19 cellular contexts compared by ENCODE assay signal in the genomic region with DNA sequence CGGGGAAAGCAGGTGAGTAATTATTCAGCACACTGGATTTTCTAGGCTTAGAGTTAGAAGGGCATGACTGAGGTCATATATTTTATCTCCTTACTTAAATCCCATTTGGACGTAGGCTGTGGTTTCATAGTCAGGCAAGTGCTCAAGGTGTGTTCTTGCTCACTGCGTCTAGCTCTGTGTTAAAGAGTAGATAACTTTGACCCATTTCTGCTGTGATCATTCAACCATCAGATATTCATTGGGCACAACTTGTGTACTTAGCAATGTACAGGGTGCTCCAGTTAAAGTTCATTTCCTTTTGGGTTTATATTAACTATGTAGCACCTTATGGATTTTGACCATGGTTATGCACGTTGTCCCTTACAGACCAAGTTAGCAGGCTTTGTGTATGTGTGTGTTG. TPM values are rescaled to one million over a fixed set of nuclear protein-coding genes. Genes with fewer than 3 reads are reported as not detected.
DNase-seq lines count a peak whose midpoint lies in the region; ATAC-seq and TF ChIP-seq lines count a peak whose summit lies in the region.
"Had no signal": no experiment of that assay in that cellular context is flagged by ENCODE, and none has a peak within 500 bp of the region (broad histone marks: within the 10 kb centered on the region; RNA-seq: fewer than 3 reads in every experiment).

No MANE protein-coding gene starts in this region.

- ATAC-seq in Right ventricle myocardium inferior, result no peak
- ATAC-seq: PC-3 had no signal

- H3K36me3 Mint-ChIP-seq in type B pancreatic cell (peaks cover 33% of the 10 kb centered on the region), Calu3 (ENCODE audit: insufficient read depth, unreplicated experiment) (peaks cover 18% of the 10 kb centered on the region)

- peak overlapping the region; percentile 64 for H3K4me3 ChIP-seq in left ventricle myocardium inferior
- H3K4me3 ChIP-seq in neutrophil (ENCODE audit: low read depth in 1 of 2, low read length in 1 of 2), result no peak overlapping the region

- DNase-seq in left ventricle myocardium inferior (no peak), Right ventricle myocardium inferior (ENCODE audit: missing footprints) (no peak), kidney tubule cell (ENCODE audit: low spot score) (peak; percentile 54), type B pancreatic cell (ENCODE audit: extremely low spot score, unreplicated experiment) (no peak), Calu3 (no peak), DMS79 treated with DMSO at 0.1 percent for 48 hours (lab: John Stamatoyannopoulos, UW) (no peak)
- no peak for DNase-seq in central memory CD4-positive, alpha-beta T cell
- DNase-seq: CD4-positive, alpha-beta memory T cell; H9; NCI-H1436; NCI-H2029; NCI-H2171; NCI-H446; NCI-H69; PC-3 had no signal

- H3K4me1 Mint-ChIP-seq in type B pancreatic cell (ENCODE audit: unreplicated experiment) (peaks cover 5% of the 10 kb centered on the region), Calu3 (ENCODE audit: low read depth, unreplicated experiment) (peaks cover 11% of the 10 kb centered on the region)
- H3K4me1 Mint-ChIP-seq: H9 had no signal

- TF ChIP-seq CTCF in left ventricle myocardium inferior (IDR thresholded peaks at IDR 0.05; ENCODE audit: borderline replicate concordance) (no peak), neutrophil (IDR thresholded peaks at IDR 0.05) (no peak), type B pancreatic cell (conservative IDR thresholded peaks at IDR 0.05) (no peak), Calu3 (IDR thresholded peaks at IDR 0.05; ENCODE audit: unreplicated experiment) (no peak)

- CTCF ChIA-PET in Calu3 (lab: Charles Lee), result no interaction called here

- H3K27me3 Mint-ChIP-seq in type B pancreatic cell (no peaks in the 10 kb centered on the region), Calu3 (ENCODE audit: unreplicated experiment) (no peaks in the 10 kb centered on the region)

- H3K27ac ChIP-seq in left ventricle myocardium inferior (replicated peaks), result peak overlapping the region; percentile 82
- peak overlapping the region; percentile 87 for H3K27ac ChIP-seq in neutrophil
- H3K27ac ChIP-seq: KMS-11 had no signal

- H3K27ac Mint-ChIP-seq in type B pancreatic cell (no peak overlapping the region), Calu3 (ENCODE audit: unreplicated experiment) (no peak overlapping the region)
- H3K27ac Mint-ChIP-seq: H9 had no signal

- H3K27me3 ChIP-seq in left ventricle myocardium inferior (ENCODE audit: low read depth) (no peaks in the 10 kb centered on the region), neutrophil (no peaks in the 10 kb centered on the region)

- intact Hi-C loops in left ventricle myocardium inferior (cut with micrococcal nuclease), result no loop called here
- intact Hi-C loops in Right ventricle myocardium inferior (cut with DNase I), result no loop called here
- intact Hi-C loops in Calu3 (cut with micrococcal nuclease; ENCODE audit: unreplicated experiment), result no loop called here

- no peaks in the 10 kb centered on the region for H3K9me3 ChIP-seq in left ventricle myocardium inferior (replicated peaks)
- no peaks in the 10 kb centered on the region for H3K9me3 ChIP-seq in neutrophil

- H3K36me3 ChIP-seq in left ventricle myocardium inferior (peaks cover 91% of the 10 kb centered on the region), neutrophil (peaks cover 62% of the 10 kb centered on the region)

- no TSS peak for BruUV-seq in Calu3 (replicated peaks; lab: Mats Ljungman, UMichigan)

- H3K9me3 Mint-ChIP-seq in type B pancreatic cell (no peaks in the 10 kb centered on the region), Calu3 (ENCODE audit: low read depth, unreplicated experiment) (no peaks in the 10 kb centered on the region)
- H3K9me3 Mint-ChIP-seq: CD4-positive, alpha-beta memory T cell; H9 had no signal

- H3K4me1 ChIP-seq in left ventricle myocardium inferior (peaks cover 75% of the 10 kb centered on the region), neutrophil (ENCODE audit: control insufficient read depth in 1 of 2, insufficient read depth in 1 of 2, low read depth in 1 of 2, low read length in 1 of 2) (peaks cover 51 to 55% of the 10 kb centered on the region in 2 experiments)

- H3K4me3 Mint-ChIP-seq in type B pancreatic cell (no peak overlapping the region), Calu3 (ENCODE audit: low read depth, unreplicated experiment) (no peak overlapping the region)
- H3K4me3 Mint-ChIP-seq: CD4-positive, alpha-beta memory T cell; H9 had no signal

RNA-seq across cellular contexts. Expression of a gene that starts 14.6 kb away (rescaled TPM):
- 107 TPM for total RNA-seq in left ventricle myocardium inferior
- total RNA-seq in Right ventricle myocardium inferior, result 68.2 TPM
- 18.7 and 31.4 TPM in 2 replicates for total RNA-seq in type B pancreatic cell (ENCODE audit: low replicate concordance)
- 52.0 and 54.4 TPM in 2 replicates for total RNA-seq in Calu3 (2022)

RNA-seq across cellular contexts. Expression of a gene that starts 16.7 kb away (rescaled TPM):
- total RNA-seq in left ventricle myocardium inferior, result 4.2 TPM
- total RNA-seq in Right ventricle myocardium inferior, result 5.2 TPM
- total RNA-seq in type B pancreatic cell (ENCODE audit: low replicate concordance), result 12.3 and 15.0 TPM in 2 replicates
- total RNA-seq in Calu3 (2022), result 17.7 and 22.4 TPM in 2 replicates

RNA-seq across cellular contexts. Expression of a gene that starts 21.0 kb away (rescaled TPM):
- 0.30 TPM for total RNA-seq in left ventricle myocardium inferior
- total RNA-seq in Right ventricle myocardium inferior, result not detected
- 0.36 and 4.4 TPM in 2 replicates for total RNA-seq in type B pancreatic cell (ENCODE audit: low replicate concordance)
- 7.5 and 10.2 TPM in 2 replicates for total RNA-seq in Calu3 (2022)
- total RNA-seq: H9, M059J, PC-3 had no signal

RNA-seq across cellular contexts. Expression of a gene that starts 35.1 kb away (rescaled TPM):
- total RNA-seq in left ventricle myocardium inferior (0.74 TPM), Right ventricle myocardium inferior (1.2 TPM), type B pancreatic cell (ENCODE audit: low replicate concordance) (50.4 and 108 TPM in 2 replicates), Calu3 (2022) (106 and 124 TPM in 2 replicates)
- total RNA-seq: M059J had no signal

RNA-seq across cellular contexts. Expression of a gene that starts 36.3 kb away (rescaled TPM):
- not detected for total RNA-seq in left ventricle myocardium inferior
- not detected for total RNA-seq in Right ventricle myocardium inferior
- 0.87 and 6.8 TPM in 2 replicates for total RNA-seq in type B pancreatic cell (ENCODE audit: low replicate concordance)
- 1.0 and 1.3 TPM in 2 replicates for total RNA-seq in Calu3 (2022)
- total RNA-seq: A172; CD4-positive, alpha-beta memory T cell; H9; PC-3 had no signal
